In genomic region chr4:129429566-129430339, GRCh38 we compare ENCODE assay signal across 18 cellular contexts.
DNase-seq lines count a peak whose midpoint lies in the region; ATAC-seq lines count a peak whose summit lies in the region.
"Had no signal": no experiment of that assay in that cellular context is flagged by ENCODE, and none has a peak within 500 bp of the region (broad histone marks: within the 10 kb centered on the region; RNA-seq: fewer than 3 reads in every experiment).

No MANE protein-coding gene starts in this region.

- no peaks in the 10 kb centered on the region for H3K9me3 Mint-ChIP-seq in T-cell
- H3K9me3 Mint-ChIP-seq: effector memory CD8-positive, alpha-beta T cell had no signal

- POLR2A ChIA-PET in T-cell (lab: Charles Lee) = no interaction called here

- DNase-seq in DMS79 (lab: John Stamatoyannopoulos, UW) (peak; percentile 42), NCI-H1694 (lab: John Stamatoyannopoulos, UW) (peak; percentile 54), adipocyte (ENCODE audit: low read depth) (peak; percentile 72), foreskin melanocyte (peak; percentile 67), iPS-NIHi11 (ENCODE audit: low spot score) (no peak), SW480 (ENCODE audit: low spot score) (no peak), T-cell (no peak), ureter (ENCODE audit: low spot score) (no peak)
- DNase-seq: activated CD4-positive, alpha-beta T cell treated with anti-CD3 and anti-CD28 coated beads, Interleukin-2, amount 50 U/mL, for 4 hours; activated gamma-delta T cell treated with Interleukin-2 at 50 U/mL for 16 hours; effector memory CD8-positive, alpha-beta T cell; heart right ventricle; ovary; sigmoid colon; stimulated activated CD4-positive, alpha-beta T cell treated with anti-CD3 and anti-CD28 coated beads, Interleukin-2, amount 100 ng/mL, for 24 hours; stimulated activated naive CD4-positive, alpha-beta T cell treated with Interleukin-2 at 50 U/mL for 16 hours had no signal

- H3K36me3 Mint-ChIP-seq in T-cell = no peaks in the 10 kb centered on the region

- H3K27me3 ChIP-seq in adipocyte (replicated peaks; ENCODE audit: control insufficient read depth, insufficient read depth, low read length) = no peaks in the 10 kb centered on the region
- H3K27me3 ChIP-seq: heart right ventricle, ovary, sigmoid colon, tibial nerve had no signal

- no peaks in the 10 kb centered on the region for H3K9me3 ChIP-seq in adipocyte (ENCODE audit: control insufficient read depth, low read length)
- H3K9me3 ChIP-seq: heart right ventricle, ovary, sigmoid colon, tibial nerve had no signal

- no peaks in the 10 kb centered on the region for H3K36me3 ChIP-seq in adipocyte (ENCODE audit: control insufficient read depth, insufficient read depth, low read length, severe bottlenecking)
- H3K36me3 ChIP-seq: heart right ventricle, ovary, sigmoid colon, tibial nerve had no signal

- H3K4me3 ChIP-seq in adipocyte (ENCODE audit: low read length) = peak overlapping the region; percentile 16
- H3K4me3 ChIP-seq: heart right ventricle, lung, ovary, sigmoid colon, tibial nerve had no signal

- H3K4me1 ChIP-seq in adipocyte (ENCODE audit: control insufficient read depth, insufficient read depth, low read length) = peaks cover 10% of the 10 kb centered on the region
- H3K4me1 ChIP-seq: heart right ventricle, tibial nerve had no signal

- no peak for ATAC-seq in T-cell (replicated peaks in 1 of 4)
- ATAC-seq: effector memory CD8-positive, alpha-beta T cell; heart right ventricle had no signal

- no peak overlapping the region for H3K9ac ChIP-seq in adipocyte (ENCODE audit: low read length)

- H3K4me1 Mint-ChIP-seq in T-cell = no peaks in the 10 kb centered on the region

- CTCF ChIA-PET in T-cell (lab: Charles Lee) = no interaction called here

- H3K27me3 Mint-ChIP-seq in T-cell = no peaks in the 10 kb centered on the region
- H3K27me3 Mint-ChIP-seq: effector memory CD8-positive, alpha-beta T cell had no signal

- no peak overlapping the region for H3K27ac Mint-ChIP-seq in T-cell
- H3K27ac Mint-ChIP-seq: effector memory CD8-positive, alpha-beta T cell had no signal

- no peak overlapping the region for H3K4me3 Mint-ChIP-seq in T-cell
- H3K4me3 Mint-ChIP-seq: effector memory CD8-positive, alpha-beta T cell had no signal

Comparison
In these comparisons a context has a peak if more than half of its experiments do, and no peak if none do; other contexts are left out.
1. DNase-seq: peak in DMS79 (single experiment), NCI-H1694 (single experiment), adipocyte (single experiment) and foreskin melanocyte (single experiment); none in iPS-NIHi11 (single experiment), SW480 (single experiment), T-cell (0 of 34) and ureter (single experiment).